8 cellular contexts compared by ENCODE assay signal in genomic region chr12:111404362-111405148, GRCh38. TPM values are rescaled to one million over a fixed set of nuclear protein-coding genes. Genes with fewer than 3 reads are reported as not detected.
DNase-seq lines count a peak whose midpoint lies in the region; ATAC-seq and TF ChIP-seq lines count a peak whose summit lies in the region.

No MANE protein-coding gene starts in this region.

- DNase-seq in NCI-H82 (lab: John Stamatoyannopoulos, UW) (peak; percentile 44), NCI-H82 treated with DMSO at 0.1 percent for 48 hours (lab: John Stamatoyannopoulos, UW; ENCODE audit: unreplicated experiment) (no peak), M059J (ENCODE audit: low read depth) (peak; percentile 46), activated T-cell treated with anti-CD3 and anti-CD28 coated beads for 48 hours (ENCODE audit: low read depth) (peak; percentile 71), left cardiac atrium (peak; percentile 54), skeletal muscle cell (ENCODE audit: low read depth) (no peak), GOT3 (lab: John Stamatoyannopoulos, UW) (no peak)

- intact Hi-C loops in left cardiac atrium (cut with DNase I): no loop called here

- no peak for TF ChIP-seq POLR2A in GM18505 (IDR thresholded peaks at IDR 0.05; ENCODE audit: borderline replicate concordance, extremely low read depth, insufficient read depth, insufficient read length)

- ATAC-seq in left cardiac atrium (peak in 1 of 2 donors; percentile 0), GM18505 (IDR thresholded peaks at IDR 0.05; ENCODE audit: unreplicated experiment) (no peak)

- peak overlapping the region; percentile 92 for H3K4me3 ChIP-seq in skeletal muscle cell (ENCODE audit: low read depth, low read length)

RNA-seq across cellular contexts. Expression of gene SH2B3, which starts 1.2 kb away (rescaled TPM):
- total RNA-seq in M059J (2014; rRNA removed; shearing (Covaris generic)): 31.5 and 48.6 TPM in 2 replicates
- 10 to 100 TPM; 27.1 to 39.6 TPM for total RNA-seq in left cardiac atrium

RNA-seq across cellular contexts. Expression of gene PHETA1, which starts 35.7 kb away (rescaled TPM):
- 2.3 and 3.9 TPM in 2 replicates for total RNA-seq in M059J (2014; rRNA removed; shearing (Covaris generic))
- 1 to 10 TPM; 7.8 to 8.8 TPM for total RNA-seq in left cardiac atrium

Comparison
In these comparisons a context has a peak if more than half of its experiments do, and no peak if none do; other contexts are left out.
1. DNase-seq: peak in NCI-H82 (single experiment), M059J (single experiment), activated T-cell treated with anti-CD3 and anti-CD28 coated beads for 48 hours (single experiment) and left cardiac atrium (single experiment); none in NCI-H82 treated with DMSO at 0.1 percent for 48 hours (single experiment), skeletal muscle cell (single experiment) and GOT3 (single experiment).